25 cellular contexts compared by ENCODE assay signal in genomic region chr9:37559125-37559524, GRCh38.
"Had no signal": no experiment of that assay in that cellular context is flagged by ENCODE, and none has a peak within 500 bp of the region (broad histone marks: within the 10 kb centered on the region; RNA-seq: fewer than 3 reads in every experiment).

No MANE protein-coding gene starts in this region.

- ATAC-seq: left cardiac atrium; left lung; lower lobe of right lung; naive thymus-derived CD8-positive, alpha-beta T cell; right lobe of liver; stimulated activated naive CD8-positive, alpha-beta T cell treated with anti-CD3 and anti-CD28 coated beads, Interleukin-15, amount 100 ng/mL, for 72 hours had no signal

- H3K27ac Mint-ChIP-seq: naive thymus-derived CD8-positive, alpha-beta T cell; nephron; progenitor cell of endocrine pancreas; type B pancreatic cell had no signal

- H3K9me3 ChIP-seq: lower lobe of right lung, ovary, right atrium auricular region, right lobe of liver, tibial nerve, uterus had no signal

- H3K36me3 ChIP-seq: lower lobe of right lung, ovary, right atrium auricular region, right lobe of liver, uterus had no signal

- H3K27me3 ChIP-seq: left lung, ovary, right atrium auricular region, right lobe of liver, tibial nerve, uterus had no signal

- H3K4me3 Mint-ChIP-seq: naive thymus-derived CD8-positive, alpha-beta T cell; nephron; neural crest cell; stimulated activated naive CD8-positive, alpha-beta T cell treated with anti-CD3 and anti-CD28 coated beads, Interleukin-15, amount 100 ng/mL, for 72 hours; type B pancreatic cell had no signal

- H3K4me1 ChIP-seq: left lung, lower lobe of right lung, right atrium auricular region, right lobe of liver, tibial nerve, uterus had no signal

- H3K4me3 ChIP-seq: left lung, lower lobe of right lung, ovary, right atrium auricular region, right lobe of liver, smooth muscle cell, tibial nerve, uterus had no signal

- H3K4me1 Mint-ChIP-seq: nephron; neural crest cell; stimulated activated naive CD8-positive, alpha-beta T cell treated with anti-CD3 and anti-CD28 coated beads, Interleukin-15, amount 100 ng/mL, for 72 hours had no signal

- H3K27me3 Mint-ChIP-seq: naive thymus-derived CD8-positive, alpha-beta T cell; progenitor cell of endocrine pancreas; stimulated activated naive CD8-positive, alpha-beta T cell treated with anti-CD3 and anti-CD28 coated beads, Interleukin-15, amount 100 ng/mL, for 72 hours; type B pancreatic cell had no signal

- H3K27ac ChIP-seq: left lung, lower lobe of right lung, ovary, right atrium auricular region, right lobe of liver, tibial nerve, uterus had no signal

- DNase-seq: hypothalamus; kidney glomerular epithelial cell; left cardiac atrium; left lung; lower lobe of right lung; mammary epithelial cell; mesenchymal stem cell; naive thymus-derived CD8-positive, alpha-beta T cell; ovary; right lobe of liver; stimulated activated CD4-positive, alpha-beta T cell treated with anti-CD3 and anti-CD28 coated beads, Interleukin-1b, Interleukin-23, amount 100 ng/mL, for 48 hours; stimulated activated CD4-positive, alpha-beta T cell treated with anti-CD3 and anti-CD28 coated beads, Interleukin-2, amount 100 ng/mL, for 48 hours; stimulated activated CD4-positive, alpha-beta T cell treated with anti-CD3 and anti-CD28 coated beads, Interleukin-4, amount 100 ng/mL, for 4 hours; stimulated activated CD8-positive, alpha-beta memory T cell treated with anti-CD3 and anti-CD28 coated beads, Interleukin-4, amount 100 ng/mL, for 48 hours; stimulated activated naive CD4-positive, alpha-beta T cell; stimulated activated naive CD8-positive, alpha-beta T cell treated with anti-CD3 and anti-CD28 coated beads, Interleukin-15, amount 100 ng/mL, for 72 hours; substantia nigra; uterus had no signal
